9 cellular contexts compared by ENCODE assay signal in the genomic region with DNA sequence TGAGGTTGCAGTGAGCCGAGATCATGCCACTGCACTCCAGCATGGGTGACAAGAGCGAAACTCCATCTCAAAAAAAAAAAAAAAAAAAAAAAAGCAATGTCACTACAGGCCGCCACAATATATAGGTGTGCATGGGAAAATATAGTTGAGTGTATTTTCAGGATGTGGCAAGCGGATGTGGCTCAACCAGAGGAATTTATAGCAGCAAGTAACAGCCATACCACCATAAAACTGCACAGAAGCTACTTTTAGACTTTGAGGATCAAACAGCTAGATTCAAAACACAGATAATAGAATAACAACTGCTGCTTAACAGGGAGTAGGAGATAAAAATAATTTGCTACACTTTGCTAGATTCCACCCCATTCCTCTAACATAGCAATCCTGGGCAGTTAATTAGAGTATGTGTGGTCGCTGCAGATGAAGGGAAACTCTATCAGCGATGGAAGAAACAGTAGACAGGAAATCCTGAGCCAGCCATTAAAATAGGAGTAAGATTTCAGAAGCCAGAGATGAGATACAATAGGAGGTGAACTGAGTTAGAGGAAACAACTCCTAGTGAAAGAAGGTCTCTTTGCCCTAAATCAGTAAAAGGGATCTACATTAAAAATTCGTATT.
DNase-seq lines count a peak whose midpoint lies in the region; ATAC-seq, FAIRE-seq and TF ChIP-seq lines count a peak whose summit lies in the region.
"Had no signal": no experiment of that assay in that cellular context is flagged by ENCODE, and none has a peak within 500 bp of the region (broad histone marks: within the 10 kb centered on the region; RNA-seq: fewer than 3 reads in every experiment).

No MANE protein-coding gene starts in this region.

- no peaks in the 10 kb centered on the region for H3F3A ChIP-seq in SU-DHL-6 (ENCODE audit: insufficient read depth)

- ATAC-seq in activated CD4-positive, CD25-positive, alpha-beta regulatory T cell treated with anti-CD3 and anti-CD28 coated beads, Interleukin-2, amount 50 U/mL, for 24 hours = peak; percentile 10 to 19
- ATAC-seq in HG02885 (IDR thresholded peaks at IDR 0.05; ENCODE audit: poor library complexity, unreplicated experiment) (peak; percentile 78), GM19395 (IDR thresholded peaks at IDR 0.05; ENCODE audit: unreplicated experiment) (no peak), pancreas (no peak)

- no peak overlapping the region for H3K18ac ChIP-seq in H9 (ENCODE audit: insufficient read length, low read depth, low read length)

- TF ChIP-seq CTCF in SU-DHL-6 (IDR thresholded peaks at IDR 0.05; ENCODE audit: insufficient read depth, low read length, poor library complexity, severe bottlenecking) (no peak), nephron (IDR thresholded peaks at IDR 0.05; ENCODE audit: unreplicated experiment in 3 of 3) (no peak), H9 (conservative IDR thresholded peaks at IDR 0.05) (no peak), pancreas (IDR thresholded peaks at IDR 0.05) (no peak)

- H2BK12ac ChIP-seq in H9 (ENCODE audit: insufficient read length, low read depth, low read length) = no peak overlapping the region

- no CpG with 5 or more reads among the region's 7 CpGs for WGBS in H9 (ENCODE audit: extremely low coverage, insufficient read length, low lambda C conversion rate)
- WGBS in pancreas, 2 donors = 79 to 90% methylated on average over 7 of the region's 7 CpGs

- H3K14ac ChIP-seq in H9 (ENCODE audit: insufficient read depth, low read length) = no peak overlapping the region

- H3K9ac ChIP-seq in SU-DHL-6 (ENCODE audit: low read length) (no peak overlapping the region), H9 (ENCODE audit: extremely low read depth, insufficient read length, low read length) (no peak overlapping the region)

- H3K27ac Mint-ChIP-seq in nephron (peak overlapping the region; percentile 3 to 21 (median 7)), H9 (no peak overlapping the region)
- H3K27ac Mint-ChIP-seq: dendritic cell treated with granulocyte-macrophage colony-stimulating factor and Interleukin-4, amounts not matched to agents 40 ng/mL and 50 ng/mL, for 4 days had no signal

- H3K23me2 ChIP-seq in H9 (ENCODE audit: insufficient read length, low read depth, low read length, poor library complexity, severe bottlenecking) = no peaks in the 10 kb centered on the region

- H4K8ac ChIP-seq in H9 (replicated peaks; ENCODE audit: insufficient read length, low read depth, low read length) = no peak overlapping the region

- H3K79me2 ChIP-seq in SU-DHL-6 (ENCODE audit: insufficient read depth, low read length) (no peaks in the 10 kb centered on the region), H9 (ENCODE audit: insufficient read depth, low read length) (no peaks in the 10 kb centered on the region)

- H4K5ac ChIP-seq in H9 (ENCODE audit: insufficient read length, low read depth, low read length) = no peak overlapping the region

- no peak for DNase-seq in activated CD4-positive, CD25-positive, alpha-beta regulatory T cell (lab: John Stamatoyannopoulos, UW)
- DNase-seq in H9 (no peak), pancreas (no peak)

- H3K27me3 Mint-ChIP-seq in nephron (ENCODE audit: low read depth) = peaks cover 11% of the 10 kb centered on the region
- H3K27me3 Mint-ChIP-seq in H9 (ENCODE audit: low read depth) = no peaks in the 10 kb centered on the region
- H3K27me3 Mint-ChIP-seq: dendritic cell treated with granulocyte-macrophage colony-stimulating factor and Interleukin-4, amounts not matched to agents 40 ng/mL and 50 ng/mL, for 4 days had no signal

- H3K36me3 ChIP-seq in SU-DHL-6 (ENCODE audit: low read length) = no peaks in the 10 kb centered on the region
- H3K36me3 ChIP-seq in pancreas = no peaks in the 10 kb centered on the region

- H3K9me3 Mint-ChIP-seq in nephron (no peaks in the 10 kb centered on the region), H9 (no peaks in the 10 kb centered on the region)
- H3K9me3 Mint-ChIP-seq: dendritic cell treated with granulocyte-macrophage colony-stimulating factor and Interleukin-4, amounts not matched to agents 40 ng/mL and 50 ng/mL, for 4 days had no signal

- no peaks in the 10 kb centered on the region for H3K79me1 ChIP-seq in H9 (ENCODE audit: insufficient read depth, low read depth, low read length, poor library complexity, severe bottlenecking)

- no peak overlapping the region for H2BK120ac ChIP-seq in H9 (ENCODE audit: low read depth, low read length, poor library complexity, severe bottlenecking)

- no peak overlapping the region for H2BK20ac ChIP-seq in H9 (ENCODE audit: low read depth, low read length, poor library complexity, severe bottlenecking)

- H2AFZ ChIP-seq in SU-DHL-6 (ENCODE audit: low read depth, low read length, severe bottlenecking) = no peak overlapping the region
- H2AFZ ChIP-seq in H9 (ENCODE audit: low read length) = no peak overlapping the region

- H4K20me1 ChIP-seq in SU-DHL-6 (ENCODE audit: low read depth, low read length) = no peaks in the 10 kb centered on the region
- no peaks in the 10 kb centered on the region for H4K20me1 ChIP-seq in H9 (ENCODE audit: control insufficient read depth, insufficient read depth, insufficient read length)

- H3K23ac ChIP-seq in H9 (ENCODE audit: insufficient read length, low read depth, low read length) = no peak overlapping the region

- H3K4me3 ChIP-seq in SU-DHL-6 (ENCODE audit: insufficient read depth, low read length, poor library complexity, severe bottlenecking) (no peak overlapping the region), pancreas (no peak overlapping the region)

- H3K4me2 ChIP-seq in SU-DHL-6 (ENCODE audit: low read depth, low read length, poor library complexity, severe bottlenecking) (peak overlapping the region; percentile 3), H9 (ENCODE audit: insufficient read depth, insufficient read length, low read length) (no peak overlapping the region)

- no peak overlapping the region for H2BK15ac ChIP-seq in H9 (ENCODE audit: low read depth, low read length)

- FAIRE-seq in pancreas (lab: Jason Lieb, UNC) = no peak

- H3K27ac ChIP-seq in SU-DHL-6 (ENCODE audit: low read depth, low read length) (no peak overlapping the region), H9 (ENCODE audit: insufficient read length, low read depth, low read length) (no peak overlapping the region), pancreas (no peak overlapping the region)

- no peak overlapping the region for H3K56ac ChIP-seq in H9 (ENCODE audit: insufficient read length, low read depth, low read length)

- no peaks in the 10 kb centered on the region for H3K9me2 ChIP-seq in SU-DHL-6 (replicated peaks; ENCODE audit: insufficient read depth, low read length)

- H3K4me1 Mint-ChIP-seq in nephron = peaks cover 27% of the 10 kb centered on the region
- no peaks in the 10 kb centered on the region for H3K4me1 Mint-ChIP-seq in H9

- H2BK5ac ChIP-seq in H9 (ENCODE audit: insufficient read length, low read length) = no peak overlapping the region

- H3K4ac ChIP-seq in H9 (ENCODE audit: low read depth, low read length) = no peak overlapping the region

- H3K9me3 ChIP-seq in SU-DHL-6 (ENCODE audit: insufficient read depth, low read length) = no peaks in the 10 kb centered on the region
- no peaks in the 10 kb centered on the region for H3K9me3 ChIP-seq in H9 (ENCODE audit: control insufficient read depth, low read depth, low read length)
- H3K9me3 ChIP-seq in pancreas = no peaks in the 10 kb centered on the region

- no peaks in the 10 kb centered on the region for H3K36me3 Mint-ChIP-seq in nephron (ENCODE audit: low read depth)
- H3K36me3 Mint-ChIP-seq in H9 (ENCODE audit: insufficient read depth in 1 of 3, low read depth in 3 of 3) = no peaks in the 10 kb centered on the region

- intact Hi-C loops in pancreas (cut with DNase I) = no loop called here

- no peaks in the 10 kb centered on the region for H3K4me1 ChIP-seq in H9 (ENCODE audit: insufficient read depth, low read length)
- H3K4me1 ChIP-seq in pancreas = no peaks in the 10 kb centered on the region

- H3K4me3 Mint-ChIP-seq in nephron (no peak overlapping the region), H9 (no peak overlapping the region)
- H3K4me3 Mint-ChIP-seq: dendritic cell treated with granulocyte-macrophage colony-stimulating factor and Interleukin-4, amounts not matched to agents 40 ng/mL and 50 ng/mL, for 4 days had no signal

- H3T11ph ChIP-seq in H9 (ENCODE audit: low read length) = no peak overlapping the region

- no peak overlapping the region for H4K91ac ChIP-seq in H9 (ENCODE audit: insufficient read length, low read depth, low read length)

- no peak overlapping the region for H2AK5ac ChIP-seq in H9 (ENCODE audit: insufficient read length, low read length)

- no peaks in the 10 kb centered on the region for H3K27me3 ChIP-seq in SU-DHL-6 (ENCODE audit: low read length)
- H3K27me3 ChIP-seq in H9 (ENCODE audit: insufficient read depth, low read length) = no peaks in the 10 kb centered on the region
- no peaks in the 10 kb centered on the region for H3K27me3 ChIP-seq in pancreas

Comparison
In these comparisons a context has a peak if more than half of its experiments do, and no peak if none do; other contexts are left out.
1. ATAC-seq: peak in activated CD4-positive, CD25-positive, alpha-beta regulatory T cell treated with anti-CD3 and anti-CD28 coated beads, Interleukin-2, amount 50 U/mL, for 24 hours (2 of 2) and HG02885 (single experiment); none in GM19395 (single experiment) and pancreas (0 of 4).
2. H3K27ac Mint-ChIP-seq: peak in nephron (3 of 3); none in H9 (0 of 3).